Comparison of ENCODE assay signal across 1 cellular context in the genomic region with DNA sequence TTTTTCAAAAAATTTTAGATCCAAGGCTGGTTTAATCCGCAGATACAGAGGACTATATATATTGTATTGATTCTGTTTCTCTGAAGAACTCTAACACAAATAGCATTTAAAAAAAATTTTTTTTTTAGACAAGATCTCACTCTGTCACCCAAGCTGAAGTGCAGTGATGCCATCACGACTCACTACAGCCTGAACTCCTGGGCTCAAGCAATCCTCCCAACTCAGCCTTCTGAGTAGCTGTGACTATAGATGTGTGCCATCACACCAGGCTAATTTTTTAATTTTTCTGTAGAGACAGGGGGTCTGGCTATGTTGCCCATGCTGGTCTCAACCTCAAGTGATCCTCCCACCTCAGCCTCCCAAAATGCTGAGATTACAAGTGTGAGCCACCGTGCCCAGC.
TF ChIP-seq lines count a peak whose summit lies in the region.

No MANE protein-coding gene starts in this region.

TF ChIP-seq in SK-N-SH, 30 proteins besides CTCF, POLR2A, EP300 and RAD21:
- TF ChIP-seq PBX3 (IDR thresholded peaks at IDR 0.05) (no peak), FOSL2 (IDR thresholded peaks at IDR 0.05; ENCODE audit: borderline replicate concordance, low read depth) (peak; percentile 59), JUND (IDR thresholded peaks at IDR 0.05) (peak; percentile 22; the same call in 1 of the 2 replicates), RFX5 (IDR thresholded peaks at IDR 0.05; ENCODE audit: low read length) (no peak), FOXJ3 (CRISPR knock-in tag; IDR thresholded peaks at IDR 0.05) (no peak), TAF1 (IDR thresholded peaks at IDR 0.05; ENCODE audit: borderline replicate concordance, low read depth, low read length) (no peak)
TF ChIP-seq in SK-N-SH: peak in this region for 2.
